11 cellular contexts compared by ENCODE assay signal in the genomic region with DNA sequence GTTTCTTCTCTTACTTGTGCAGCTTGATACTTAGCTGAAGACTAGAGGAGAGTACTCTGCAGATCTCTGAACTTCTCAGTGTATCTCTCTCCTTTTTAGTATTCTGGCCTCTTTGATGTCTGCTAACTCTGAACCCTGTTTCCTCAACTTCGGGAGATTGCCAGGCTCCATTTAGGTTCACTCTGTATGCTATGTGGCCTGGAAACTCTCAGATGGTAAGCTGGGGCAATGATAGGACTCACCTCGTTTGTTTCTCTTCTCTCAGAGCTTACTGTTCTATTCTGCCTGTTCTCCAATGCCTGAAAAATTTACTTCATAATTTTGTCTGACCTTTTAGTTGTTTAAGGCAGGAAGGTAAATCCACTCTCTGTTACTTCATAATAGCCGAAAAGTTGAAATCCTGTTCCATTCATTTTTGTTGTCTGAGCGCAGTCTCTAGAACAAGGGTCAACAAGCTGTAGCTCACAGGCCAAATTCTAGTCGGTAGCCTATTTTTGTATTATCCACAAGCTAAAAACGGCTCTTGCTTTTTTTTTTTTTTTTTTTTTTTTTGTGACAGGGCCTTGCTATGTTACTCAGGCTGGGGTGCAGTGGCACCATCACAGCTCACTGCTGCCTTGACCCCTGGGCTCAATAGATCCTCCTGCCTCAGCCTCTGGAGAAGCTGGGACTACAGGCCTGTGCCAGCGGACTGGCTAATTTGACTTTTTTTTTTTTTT.
"Had no signal": no experiment of that assay in that cellular context is flagged by ENCODE, and none has a peak within 500 bp of the region (broad histone marks: within the 10 kb centered on the region; RNA-seq: fewer than 3 reads in every experiment).

No MANE protein-coding gene starts in this region.

- H3K27me3 Mint-ChIP-seq: activated CD4-positive, alpha-beta memory T cell treated with anti-CD3 and anti-CD28 coated beads for 36 hours; activated naive CD8-positive, alpha-beta T cell treated with anti-CD3 and anti-CD28 coated beads, Interleukin-2, amount 10 ng/mL, durations not matched to agents 7 days and 5 days; effector memory CD8-positive, alpha-beta T cell; stimulated activated memory B cell treated with anti-CD40 and anti-IgM and Interleukin-4, amounts not matched to agents 10 μg/mL and 1 μg/mL and 100 μg/mL, for 72 hours had no signal

- H3K27ac Mint-ChIP-seq: activated CD4-positive, alpha-beta memory T cell treated with anti-CD3 and anti-CD28 coated beads for 36 hours; activated naive CD8-positive, alpha-beta T cell treated with anti-CD3 and anti-CD28 coated beads, Interleukin-2, amount 10 ng/mL, durations not matched to agents 7 days and 5 days; stimulated activated memory B cell treated with anti-CD40 and anti-IgM and Interleukin-4, amounts not matched to agents 10 μg/mL and 1 μg/mL and 100 μg/mL, for 72 hours had no signal

- H3K36me3 Mint-ChIP-seq: activated CD4-positive, alpha-beta memory T cell treated with anti-CD3 and anti-CD28 coated beads for 36 hours had no signal

- H3K4me3 Mint-ChIP-seq: activated CD4-positive, alpha-beta memory T cell treated with anti-CD3 and anti-CD28 coated beads for 36 hours; activated naive CD8-positive, alpha-beta T cell treated with anti-CD3 and anti-CD28 coated beads, Interleukin-2, amount 10 ng/mL, durations not matched to agents 7 days and 5 days; activated T-cell treated with anti-CD3 and anti-CD28 coated beads, Interleukin-2, amount 50 U/mL, for 4 hours; effector memory CD8-positive, alpha-beta T cell; neural crest cell; stimulated activated memory B cell treated with anti-CD40 and anti-IgM and Interleukin-4, amounts not matched to agents 10 μg/mL and 1 μg/mL and 100 μg/mL, for 72 hours had no signal

- DNase-seq: activated CD4-positive, alpha-beta memory T cell treated with anti-CD3 and anti-CD28 coated beads for 36 hours; activated gamma-delta T cell; activated naive CD8-positive, alpha-beta T cell treated with anti-CD3 and anti-CD28 coated beads, Interleukin-2, amount 10 ng/mL, durations not matched to agents 7 days and 5 days; activated T-cell treated with anti-CD3 and anti-CD28 coated beads, Interleukin-2, amount 50 U/mL, for 4 hours; effector memory CD8-positive, alpha-beta T cell; retina; testis had no signal

- H3K9me3 ChIP-seq: testis had no signal

- ATAC-seq: activated CD4-positive, CD25-positive, alpha-beta regulatory T cell treated with anti-CD3 and anti-CD28 coated beads, Interleukin-2, amount 50 U/mL, for 24 hours; activated T-cell treated with anti-CD3 and anti-CD28 coated beads, Interleukin-2, amount 50 U/mL, for 4 hours; effector memory CD8-positive, alpha-beta T cell; stimulated activated memory B cell treated with anti-CD40 and anti-IgM and Interleukin-4, amounts not matched to agents 10 μg/mL and 1 μg/mL and 100 μg/mL, for 72 hours had no signal

- H3K27me3 ChIP-seq: testis had no signal

- H3K9me3 Mint-ChIP-seq: activated CD4-positive, alpha-beta memory T cell treated with anti-CD3 and anti-CD28 coated beads for 36 hours; activated naive CD8-positive, alpha-beta T cell treated with anti-CD3 and anti-CD28 coated beads, Interleukin-2, amount 10 ng/mL, durations not matched to agents 7 days and 5 days; activated T-cell treated with anti-CD3 and anti-CD28 coated beads, Interleukin-2, amount 50 U/mL, for 4 hours; effector memory CD8-positive, alpha-beta T cell; neural crest cell; stimulated activated memory B cell treated with anti-CD40 and anti-IgM and Interleukin-4, amounts not matched to agents 10 μg/mL and 1 μg/mL and 100 μg/mL, for 72 hours had no signal

- FAIRE-seq: astrocyte had no signal

- H3K4me3 ChIP-seq: testis had no signal
